Comparison of ENCODE assay signal across 8 cellular contexts in the genomic region with DNA sequence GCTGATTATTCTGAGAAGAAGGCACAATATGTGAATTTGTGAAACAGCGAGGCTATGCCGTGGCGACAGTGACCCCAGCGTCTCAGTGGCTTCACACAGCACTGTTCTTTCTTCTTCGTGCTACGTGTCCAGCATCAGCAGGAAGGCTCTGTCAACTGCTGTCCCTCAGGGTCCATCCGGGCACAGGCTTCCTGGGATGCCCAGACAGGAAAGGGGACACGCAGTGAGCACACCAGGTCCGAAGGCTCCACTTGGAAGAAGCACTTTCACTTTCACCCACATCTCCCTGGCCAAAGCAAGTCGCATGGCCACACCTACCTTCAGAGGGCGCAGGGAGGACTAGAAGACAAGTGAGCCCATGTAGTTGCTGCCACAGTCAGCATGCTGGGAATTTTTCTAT. TPM values are rescaled to one million over a fixed set of nuclear protein-coding genes. Genes with fewer than 3 reads are reported as not detected.
A peak's percentile ranks its signal among the peaks of the same experiment; 100 is the strongest.
DNase-seq lines count a peak whose midpoint lies in the region; ATAC-seq, FAIRE-seq and TF ChIP-seq lines count a peak whose summit lies in the region.

No MANE protein-coding gene starts in this region.

- H3K4me2 ChIP-seq in Karpas-422 (ENCODE audit: low read depth, low read length, poor library complexity, severe bottlenecking): peak overlapping the region; percentile 58
- H3K4me2 ChIP-seq in endothelial cell of umbilical vein (ENCODE audit: insufficient read depth, low read length): no peak overlapping the region

- H3K9ac ChIP-seq in Karpas-422 (ENCODE audit: low read length): peak overlapping the region; percentile 62
- no peak overlapping the region for H3K9ac ChIP-seq in endothelial cell of umbilical vein (replicated peaks; ENCODE audit: extremely low read depth, insufficient read depth, low read length)

- intact Hi-C loops in endothelial cell of umbilical vein (cut with micrococcal nuclease) (no loop called here), sciatic nerve (cut with DNase I) (no loop called here)

- H4K20me1 ChIP-seq in Karpas-422 (ENCODE audit: insufficient read depth, low read depth, low read length): no peaks in the 10 kb centered on the region
- no peaks in the 10 kb centered on the region for H4K20me1 ChIP-seq in endothelial cell of umbilical vein (replicated peaks; ENCODE audit: control insufficient read depth, extremely low read depth, insufficient read depth, low read length)

- H3K9me3 ChIP-seq in Karpas-422 (ENCODE audit: low read length) (no peaks in the 10 kb centered on the region), endothelial cell of umbilical vein (replicated peaks; ENCODE audit: control insufficient read depth, insufficient read depth, low read length) (no peaks in the 10 kb centered on the region)

- CTCF ChIA-PET in endothelial cell of umbilical vein (lab: Charles Lee): no interaction called here

- no peak for TF ChIP-seq POLR2A in endothelial cell of umbilical vein (IDR thresholded peaks at IDR 0.05; ENCODE audit: low read depth, low read length)

- H3K4me1 ChIP-seq in Karpas-422 (ENCODE audit: low read length) (peaks cover 8% of the 10 kb centered on the region), endothelial cell of umbilical vein (ENCODE audit: control insufficient read depth, extremely low read depth, insufficient read depth, low read length) (no peaks in the 10 kb centered on the region)

- peak; percentile 13 for DNase-seq in stimulated activated CD4-positive, alpha-beta T cell treated with anti-CD3 and anti-CD28 coated beads, Interleukin-15, amount 100 ng/mL, for 24 hours
- DNase-seq in stimulated activated CD4-positive, alpha-beta T cell treated with anti-CD3 and anti-CD28 coated beads, Interleukin-12 subunit alpha, Interleukin-12 subunit beta, amount 100 ng/mL, for 4 hours: no peak
- peak; percentile 63 for DNase-seq in Karpas-422
- peak; percentile 18 for DNase-seq in endothelial cell of umbilical vein (ENCODE audit: low read depth, low spot score)
- DNase-seq in sciatic nerve (ENCODE audit: low spot score): no peak
- DNase-seq in iPS-NIHi7 (ENCODE audit: extremely low spot score): no peak

- dilution Hi-C loops in endothelial cell of umbilical vein (cut with MboI; ENCODE audit: extremely low pct_ligation_motif_present, low sequenced_read_pairs): no loop called here

- no peaks in the 10 kb centered on the region for H3K36me3 Mint-ChIP-seq in T-helper 1 cell treated with Interleukin-12 subunit alpha and Interleukin-12 subunit beta and Interleukin-4 antibody, amounts not matched to agents 30 μg/mL and 1 μg/mL, for 36 hours (ENCODE audit: low read depth)

- BruUV-seq in endothelial cell of umbilical vein (replicated peaks; lab: Mats Ljungman, UMichigan): no TSS peak

- H3K4me3 ChIP-seq in Karpas-422 (ENCODE audit: low read length): peak overlapping the region; percentile 68
- H3K4me3 ChIP-seq in endothelial cell of umbilical vein (replicated peaks in 1 of 3; ENCODE audit: insufficient read depth in 1 of 3, low read depth in 1 of 3, low read length in 3 of 3): peak overlapping the region in 1 of 3 experiments; percentile 29

- POLR2A ChIA-PET in endothelial cell of umbilical vein (lab: Charles Lee): no interaction called here

- peaks cover 8% of the 10 kb centered on the region for H3K27me3 Mint-ChIP-seq in T-helper 1 cell treated with Interleukin-12 subunit alpha and Interleukin-12 subunit beta and Interleukin-4 antibody, amounts not matched to agents 30 μg/mL and 1 μg/mL, for 36 hours (ENCODE audit: low read depth)

- no peak for TF ChIP-seq CTCF in endothelial cell of umbilical vein (IDR thresholded peaks at IDR 0.05; ENCODE audit: extremely low read depth in 1 of 2, insufficient read depth in 1 of 2, low read depth in 1 of 2, low read length in 2 of 2)

- peaks cover 6% of the 10 kb centered on the region for H3K4me1 Mint-ChIP-seq in T-helper 1 cell treated with Interleukin-12 subunit alpha and Interleukin-12 subunit beta and Interleukin-4 antibody, amounts not matched to agents 30 μg/mL and 1 μg/mL, for 36 hours (ENCODE audit: low read depth)

- no peaks in the 10 kb centered on the region for H3K9me1 ChIP-seq in endothelial cell of umbilical vein (replicated peaks; ENCODE audit: control insufficient read depth, extremely low read depth, insufficient read depth, low read length)

- H3K27ac ChIP-seq in Karpas-422 (ENCODE audit: low read length): no peak overlapping the region
- H3K27ac ChIP-seq in endothelial cell of umbilical vein (ENCODE audit: insufficient read depth, low read depth, low read length): no peak overlapping the region

- H3K27me3 ChIP-seq in Karpas-422 (ENCODE audit: low read length) (no peaks in the 10 kb centered on the region), endothelial cell of umbilical vein (ENCODE audit: control insufficient read depth in 2 of 2, insufficient read depth in 2 of 2, low read length in 2 of 2) (peaks cover 0 to 5% of the 10 kb centered on the region in 2 experiments)

- H3K79me2 ChIP-seq in Karpas-422 (ENCODE audit: low read length) (no peaks in the 10 kb centered on the region), endothelial cell of umbilical vein (ENCODE audit: control insufficient read depth, insufficient read depth, low read length) (no peaks in the 10 kb centered on the region)

- H3K9me3 Mint-ChIP-seq in T-helper 1 cell treated with Interleukin-12 subunit alpha and Interleukin-12 subunit beta and Interleukin-4 antibody, amounts not matched to agents 30 μg/mL and 1 μg/mL, for 36 hours: no peaks in the 10 kb centered on the region

- no peaks in the 10 kb centered on the region for H3K9me2 ChIP-seq in Karpas-422 (replicated peaks; ENCODE audit: insufficient read depth, low read length)

- ATAC-seq in sciatic nerve: peak; percentile 49
- ATAC-seq in HG02840 (IDR thresholded peaks at IDR 0.05; ENCODE audit: low FRiP score, unreplicated experiment): no peak

- peak; percentile 4 for FAIRE-seq in endothelial cell of umbilical vein (lab: Jason Lieb, UNC)

- no peaks in the 10 kb centered on the region for H3K36me3 ChIP-seq in Karpas-422 (ENCODE audit: insufficient read depth, low read length)
- H3K36me3 ChIP-seq in endothelial cell of umbilical vein (ENCODE audit: control insufficient read depth in 2 of 2, extremely low read depth in 1 of 2, insufficient read depth in 2 of 2, low read length in 2 of 2): no peaks in the 10 kb centered on the region

- H2AFZ ChIP-seq in Karpas-422 (ENCODE audit: low read length) (peak overlapping the region; percentile 73; the same call in 1 of the 2 replicates), endothelial cell of umbilical vein (ENCODE audit: low read depth, low read length) (no peak overlapping the region)

- peak overlapping the region; percentile 47 for H3K4me3 Mint-ChIP-seq in T-helper 1 cell treated with Interleukin-12 subunit alpha and Interleukin-12 subunit beta and Interleukin-4 antibody, amounts not matched to agents 30 μg/mL and 1 μg/mL, for 36 hours

- no peak overlapping the region for H3K27ac Mint-ChIP-seq in T-helper 1 cell treated with Interleukin-12 subunit alpha and Interleukin-12 subunit beta and Interleukin-4 antibody, amounts not matched to agents 30 μg/mL and 1 μg/mL, for 36 hours

TF ChIP-seq in endothelial cell of umbilical vein, 7 proteins besides CTCF, POLR2A, EP300 and RAD21:
- no peak for TF ChIP-seq POLR2AphosphoS5 (IDR thresholded peaks at IDR 0.05; ENCODE audit: insufficient read depth, low read depth, low read length)
- no peak for TF ChIP-seq EZH2 (IDR thresholded peaks at IDR 0.05; ENCODE audit: borderline replicate concordance, low read depth, low read length, severe bottlenecking)
- no peak for TF ChIP-seq GATA2 (IDR thresholded peaks at IDR 0.05; ENCODE audit: insufficient read depth, insufficient read length, low read depth, low read length)
- no peak for TF ChIP-seq JUN (IDR thresholded peaks at IDR 0.05; ENCODE audit: borderline replicate concordance, insufficient read depth, insufficient read length, low read depth)
- no peak for TF ChIP-seq FOS (IDR thresholded peaks at IDR 0.05; ENCODE audit: borderline replicate concordance, insufficient read depth, low read length)
- TF ChIP-seq, protein P1, sequence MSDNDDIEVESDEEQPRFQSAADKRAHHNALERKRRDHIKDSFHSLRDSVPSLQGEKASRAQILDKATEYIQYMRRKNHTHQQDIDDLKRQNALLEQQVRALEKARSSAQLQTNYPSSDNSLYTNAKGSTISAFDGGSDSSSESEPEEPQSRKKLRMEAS (IDR thresholded peaks at IDR 0.05; ENCODE audit: insufficient read depth, insufficient read length): no peak
- TF ChIP-seq MYC (IDR thresholded peaks at IDR 0.05; ENCODE audit: low read depth, low read length): no peak

RNA-seq across cellular contexts. Expression of a gene that starts 47.3 kb away (rescaled TPM):
- 6.6 and 17.7 TPM in 2 replicates for total RNA-seq in Karpas-422 (2014; rRNA removed; shearing (Covaris generic); ENCODE audit: low replicate concordance)
- total RNA-seq in endothelial cell of umbilical vein (18.3 and 21.9 TPM in 2 replicates), sciatic nerve (31.6 TPM)
- polyA plus RNA-seq in endothelial cell of umbilical vein: 10.0 and 13.9 TPM in 2 replicates
- polyA plus RNA-seq in endothelial cell of umbilical vein (2011; cell fraction: cytosol; rRNA removed): 13.9 and 14.1 TPM in 2 replicates
- polyA plus RNA-seq in endothelial cell of umbilical vein (2011; cell fraction: nucleus; rRNA removed): 37.1 and 46.1 TPM in 2 replicates
- 15.8 and 20.0 TPM in 2 replicates for polyA plus RNA-seq in endothelial cell of umbilical vein (2012)
- 27.0 and 27.8 TPM in 2 replicates for polyA minus RNA-seq in endothelial cell of umbilical vein
- polyA minus RNA-seq in endothelial cell of umbilical vein (2011; cell fraction: cytosol; rRNA and poly(A)+ RNA removed): 19.0 TPM
- polyA minus RNA-seq in endothelial cell of umbilical vein (2011; cell fraction: nucleus; rRNA and poly(A)+ RNA removed): 16.1 and 17.8 TPM in 2 replicates

RNA-seq across cellular contexts. Expression of a gene that starts 49.0 kb away (rescaled TPM):
- total RNA-seq in Karpas-422 (2014; rRNA removed; shearing (Covaris generic); ENCODE audit: low replicate concordance): 4.7 and 5.7 TPM in 2 replicates
- total RNA-seq in endothelial cell of umbilical vein (10.2 and 11.4 TPM in 2 replicates), sciatic nerve (25.4 TPM)
- polyA plus RNA-seq in endothelial cell of umbilical vein: 3.7 and 4.2 TPM in 2 replicates
- polyA plus RNA-seq in endothelial cell of umbilical vein (2011; cell fraction: cytosol; rRNA removed): 4.4 and 4.6 TPM in 2 replicates
- 5.1 TPM in 2 replicates for polyA plus RNA-seq in endothelial cell of umbilical vein (2011; cell fraction: nucleus; rRNA removed)
- 6.3 and 7.3 TPM in 2 replicates for polyA plus RNA-seq in endothelial cell of umbilical vein (2012)
- polyA minus RNA-seq in endothelial cell of umbilical vein: 5.9 and 6.0 TPM in 2 replicates
- 6.5 TPM for polyA minus RNA-seq in endothelial cell of umbilical vein (2011; cell fraction: cytosol; rRNA and poly(A)+ RNA removed)
- polyA minus RNA-seq in endothelial cell of umbilical vein (2011; cell fraction: nucleus; rRNA and poly(A)+ RNA removed): 4.7 and 6.0 TPM in 2 replicates

Comparison
In these comparisons a context has a peak if more than half of its experiments do, and no peak if none do; other contexts are left out.
1. DNase-seq: peak in stimulated activated CD4-positive, alpha-beta T cell treated with anti-CD3 and anti-CD28 coated beads, Interleukin-15, amount 100 ng/mL, for 24 hours (single experiment), Karpas-422 (single experiment) and endothelial cell of umbilical vein (single experiment); none in stimulated activated CD4-positive, alpha-beta T cell treated with anti-CD3 and anti-CD28 coated beads, Interleukin-12 subunit alpha, Interleukin-12 subunit beta, amount 100 ng/mL, for 4 hours (single experiment), sciatic nerve (single experiment) and iPS-NIHi7 (single experiment).